21 cellular contexts compared by ENCODE assay signal in the genomic region with DNA sequence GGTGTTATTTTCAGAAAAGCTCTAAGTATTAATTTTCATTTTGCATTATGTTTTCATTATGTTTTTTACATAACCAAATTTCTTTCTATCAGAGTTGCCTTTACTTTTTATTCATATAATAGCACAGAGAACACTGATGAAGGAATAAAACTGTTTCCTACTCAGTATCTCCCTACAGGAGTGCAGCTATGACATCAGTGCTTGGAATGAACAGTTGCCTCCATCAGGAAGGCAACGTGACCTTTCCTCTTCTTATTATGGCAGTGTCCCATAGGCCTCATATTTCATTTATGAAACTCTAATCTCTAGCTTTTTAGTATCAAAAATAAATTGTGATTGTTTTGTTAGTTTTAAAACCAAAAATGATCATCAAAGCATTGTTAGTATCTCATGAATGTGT.
"Had no signal": no experiment of that assay in that cellular context is flagged by ENCODE, and none has a peak within 500 bp of the region (broad histone marks: within the 10 kb centered on the region; RNA-seq: fewer than 3 reads in every experiment).

No MANE protein-coding gene starts in this region.

- H3K4me1 ChIP-seq: left ventricle myocardium inferior, pancreas, psoas muscle, right atrium auricular region, vagina had no signal

- H3K9me3 ChIP-seq: gastroesophageal sphincter, pancreas, psoas muscle, right atrium auricular region, thoracic aorta, vagina had no signal

- H3K4me3 ChIP-seq: gastroesophageal sphincter, left ventricle myocardium inferior, pancreas, psoas muscle, right atrium auricular region, thoracic aorta, vagina had no signal

- DNase-seq: activated CD4-positive, alpha-beta T cell treated with anti-CD3 and anti-CD28 coated beads, Interleukin-2, amount 50 U/mL, for 1 hour; activated CD4-positive, CD25-positive, alpha-beta regulatory T cell treated with anti-CD3 and anti-CD28 coated beads, Interleukin-2, amount 50 U/mL, for 72 hours; activated CD8-positive, alpha-beta T cell treated with anti-CD3 and anti-CD28 coated beads, Interleukin-2, amount 10 ng/mL, durations not matched to agents 7 days and 5 days; activated gamma-delta T cell; activated naive CD4-positive, alpha-beta T cell treated with anti-CD3 and anti-CD28 coated beads, Interleukin-2, amount 50 U/mL, for 16 hours; aorta; head of caudate nucleus; hypothalamus; left ventricle myocardium inferior; natural killer cell; pancreas; psoas muscle; stimulated activated CD4-positive, alpha-beta T cell treated with anti-CD3 and anti-CD28 coated beads, Interleukin-2, amount 100 ng/mL, for 24 hours; T-cell; WERI-Rb-1 had no signal

- ATAC-seq: activated CD8-positive, alpha-beta T cell treated with anti-CD3 and anti-CD28 coated beads, Interleukin-2, amount 10 ng/mL, durations not matched to agents 7 days and 5 days; natural killer cell; stimulated activated memory B cell treated with anti-CD40 and anti-IgM and Interleukin-4, amounts not matched to agents 10 μg/mL and 1 μg/mL and 100 μg/mL, for 72 hours; T-cell had no signal

- H3K27ac ChIP-seq: epithelial cell of prostate, left ventricle myocardium inferior, pancreas, psoas muscle, right atrium auricular region, thoracic aorta, vagina, WERI-Rb-1 had no signal

- H3K36me3 ChIP-seq: gastroesophageal sphincter, left ventricle myocardium inferior, pancreas, right atrium auricular region, thoracic aorta, vagina, WERI-Rb-1 had no signal

- H3K27me3 ChIP-seq: gastroesophageal sphincter, pancreas, right atrium auricular region, vagina had no signal
